In the genomic region with DNA sequence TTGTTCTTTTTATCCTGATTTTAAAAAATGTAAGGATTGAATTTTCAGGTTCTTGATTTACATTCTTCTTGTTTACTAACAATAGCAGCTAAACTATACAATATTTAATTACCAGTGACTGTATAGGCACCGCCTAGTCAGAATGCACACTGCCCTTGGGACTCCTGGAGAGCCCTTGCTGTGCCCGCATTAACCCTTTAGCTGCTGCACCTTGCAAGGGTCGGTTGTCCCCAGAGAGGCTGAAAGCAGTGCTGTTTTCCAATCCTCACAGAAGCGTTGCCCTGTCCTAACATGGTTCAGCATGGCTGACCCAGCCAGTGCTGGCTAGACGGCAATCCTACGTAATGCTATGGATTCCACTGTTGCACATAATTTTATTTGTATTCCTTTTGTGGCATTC, we compare ENCODE assay signal across 34 cellular contexts.
"Had no signal": no experiment of that assay in that cellular context is flagged by ENCODE, and none has a peak within 500 bp of the region (broad histone marks: within the 10 kb centered on the region; RNA-seq: fewer than 3 reads in every experiment).

No MANE protein-coding gene starts in this region.

- ATAC-seq: activated CD4-positive, alpha-beta T cell treated with anti-CD3 and anti-CD28 coated beads for 36 hours; activated CD8-positive, alpha-beta memory T cell treated with anti-CD3 and anti-CD28 coated beads, Interleukin-2, amount 10 ng/mL, durations not matched to agents 7 days and 5 days; activated CD8-positive, alpha-beta T cell treated with anti-CD3 and anti-CD28 coated beads, Interleukin-2, amount 10 ng/mL, durations not matched to agents 7 days and 5 days; activated naive CD8-positive, alpha-beta T cell treated with anti-CD3 and anti-CD28 coated beads, Interleukin-2, amount 50 U/mL, for 24 hours; body of pancreas; effector memory CD8-positive, alpha-beta T cell; heart left ventricle; T-helper 17 cell had no signal

- H3K4me3 Mint-ChIP-seq: activated CD4-positive, alpha-beta memory T cell treated with anti-CD3 and anti-CD28 coated beads for 36 hours; activated CD4-positive, alpha-beta T cell treated with anti-CD3 and anti-CD28 coated beads for 36 hours; activated CD4-positive, alpha-beta T cell treated with anti-CD3 and anti-CD28 coated beads, Interleukin-2, amount 10 ng/mL, durations not matched to agents 24 days and 14 days; activated CD8-positive, alpha-beta memory T cell treated with anti-CD3 and anti-CD28 coated beads, Interleukin-2, amount 10 ng/mL, durations not matched to agents 7 days and 5 days; activated CD8-positive, alpha-beta T cell treated with anti-CD3 and anti-CD28 coated beads, Interleukin-2, amount 10 ng/mL, durations not matched to agents 7 days and 5 days; activated naive CD4-positive, alpha-beta T cell treated with anti-CD3 and anti-CD28 coated beads for 36 hours; activated naive CD4-positive, alpha-beta T cell treated with anti-CD3 and anti-CD28 coated beads, Interleukin-2, amount 50 U/mL, for 24 hours; activated naive CD8-positive, alpha-beta T cell treated with anti-CD3 and anti-CD28 coated beads for 36 hours; activated naive CD8-positive, alpha-beta T cell treated with anti-CD3 and anti-CD28 coated beads, Interleukin-2, amount 50 U/mL, for 24 hours; activated T-helper 1 cell treated with anti-CD3 and anti-CD28 coated beads, Interleukin-12 subunit alpha, Interleukin-12 subunit beta, Interleukin-2, Interleukin-4 antibody, amounts not matched to agents 30 ng/mL and 10 ng/mL and 1 ng/mL, durations not matched to agents 14 hours and 24 hours and 36 hours; effector memory CD8-positive, alpha-beta T cell; T-helper 17 cell; T-helper 2 cell treated with Interferon-gamma antibody and Interleukin-4, amounts not matched to agents 5 μg/mL and 100 μg/mL, for 36 hours had no signal

- H3K27ac ChIP-seq: adrenal gland, body of pancreas, epithelial cell of prostate, heart left ventricle, WERI-Rb-1 had no signal

- H3K36me3 Mint-ChIP-seq: activated CD4-positive, alpha-beta memory T cell treated with anti-CD3 and anti-CD28 coated beads for 36 hours; activated CD8-positive, alpha-beta memory T cell treated with anti-CD3 and anti-CD28 coated beads, Interleukin-2, amount 10 ng/mL, durations not matched to agents 7 days and 5 days; activated naive CD4-positive, alpha-beta T cell treated with anti-CD3 and anti-CD28 coated beads, Interleukin-2, amount 50 U/mL, for 24 hours; activated naive CD8-positive, alpha-beta T cell treated with anti-CD3 and anti-CD28 coated beads for 36 hours had no signal

- H3K4me1 Mint-ChIP-seq: activated CD4-positive, alpha-beta T cell treated with anti-CD3 and anti-CD28 coated beads for 36 hours; activated CD4-positive, alpha-beta T cell treated with anti-CD3 and anti-CD28 coated beads, Interleukin-2, amount 10 ng/mL, durations not matched to agents 24 days and 14 days; activated CD8-positive, alpha-beta memory T cell treated with anti-CD3 and anti-CD28 coated beads, Interleukin-2, amount 10 ng/mL, durations not matched to agents 7 days and 5 days; activated naive CD4-positive, alpha-beta T cell treated with anti-CD3 and anti-CD28 coated beads, Interleukin-2, amount 50 U/mL, for 24 hours; activated naive CD8-positive, alpha-beta T cell treated with anti-CD3 and anti-CD28 coated beads for 36 hours; activated naive CD8-positive, alpha-beta T cell treated with anti-CD3 and anti-CD28 coated beads, Interleukin-2, amount 50 U/mL, for 24 hours; T-helper 17 cell had no signal

- H3K9me3 ChIP-seq: adrenal gland, body of pancreas, heart left ventricle had no signal

- H3K9me3 Mint-ChIP-seq: activated CD4-positive, alpha-beta memory T cell treated with anti-CD3 and anti-CD28 coated beads for 36 hours; activated CD4-positive, alpha-beta T cell treated with anti-CD3 and anti-CD28 coated beads, Interleukin-2, amount 10 ng/mL, durations not matched to agents 24 days and 14 days; activated naive CD4-positive, alpha-beta T cell treated with anti-CD3 and anti-CD28 coated beads for 36 hours; activated naive CD4-positive, alpha-beta T cell treated with anti-CD3 and anti-CD28 coated beads, Interleukin-2, amount 50 U/mL, for 24 hours; activated naive CD8-positive, alpha-beta T cell treated with anti-CD3 and anti-CD28 coated beads for 36 hours; activated naive CD8-positive, alpha-beta T cell treated with anti-CD3 and anti-CD28 coated beads, Interleukin-2, amount 50 U/mL, for 24 hours; activated T-helper 1 cell treated with anti-CD3 and anti-CD28 coated beads, Interleukin-12 subunit alpha, Interleukin-12 subunit beta, Interleukin-2, Interleukin-4 antibody, amounts not matched to agents 30 ng/mL and 10 ng/mL and 1 ng/mL, durations not matched to agents 14 hours and 24 hours and 36 hours; activated T-helper 2 cell treated with anti-CD3 and anti-CD28 coated beads, Interferon-gamma antibody, Interleukin-2, Interleukin-4, amounts not matched to agents 10 μg/mL and 5 μg/mL and 100 μg/mL, durations not matched to agents 14 hours and 24 hours and 36 hours; effector memory CD8-positive, alpha-beta T cell; T-helper 2 cell treated with Interferon-gamma antibody and Interleukin-4, amounts not matched to agents 5 μg/mL and 100 μg/mL, for 36 hours had no signal

- H3K27me3 ChIP-seq: body of pancreas had no signal

- H3K36me3 ChIP-seq: adrenal gland, heart left ventricle, WERI-Rb-1 had no signal

- H3K4me3 ChIP-seq: adrenal gland, body of pancreas, heart left ventricle had no signal

- H3K27ac Mint-ChIP-seq: activated CD4-positive, alpha-beta memory T cell treated with anti-CD3 and anti-CD28 coated beads for 36 hours; activated CD4-positive, alpha-beta T cell treated with anti-CD3 and anti-CD28 coated beads for 36 hours; activated CD4-positive, alpha-beta T cell treated with anti-CD3 and anti-CD28 coated beads, Interleukin-2, amount 10 ng/mL, durations not matched to agents 24 days and 14 days; activated CD8-positive, alpha-beta memory T cell treated with anti-CD3 and anti-CD28 coated beads, Interleukin-2, amount 10 ng/mL, durations not matched to agents 7 days and 5 days; activated CD8-positive, alpha-beta T cell treated with anti-CD3 and anti-CD28 coated beads, Interleukin-2, amount 10 ng/mL, durations not matched to agents 7 days and 5 days; activated naive CD4-positive, alpha-beta T cell treated with anti-CD3 and anti-CD28 coated beads for 36 hours; activated naive CD4-positive, alpha-beta T cell treated with anti-CD3 and anti-CD28 coated beads, Interleukin-2, amount 50 U/mL, for 24 hours; activated naive CD8-positive, alpha-beta T cell treated with anti-CD3 and anti-CD28 coated beads for 36 hours; activated naive CD8-positive, alpha-beta T cell treated with anti-CD3 and anti-CD28 coated beads, Interleukin-2, amount 50 U/mL, for 24 hours; activated T-helper 1 cell treated with anti-CD3 and anti-CD28 coated beads, Interleukin-12 subunit alpha, Interleukin-12 subunit beta, Interleukin-2, Interleukin-4 antibody, amounts not matched to agents 30 ng/mL and 10 ng/mL and 1 ng/mL, durations not matched to agents 14 hours and 24 hours and 36 hours; activated T-helper 2 cell treated with anti-CD3 and anti-CD28 coated beads, Interferon-gamma antibody, Interleukin-2, Interleukin-4, amounts not matched to agents 10 μg/mL and 5 μg/mL and 100 μg/mL, durations not matched to agents 14 hours and 24 hours and 36 hours; effector memory CD8-positive, alpha-beta T cell; T-helper 17 cell; T-helper 2 cell treated with Interferon-gamma antibody and Interleukin-4, amounts not matched to agents 5 μg/mL and 100 μg/mL, for 36 hours had no signal

- DNase-seq: activated CD4-positive, alpha-beta memory T cell treated with anti-CD3 and anti-CD28 coated beads for 36 hours; activated CD4-positive, alpha-beta T cell treated with anti-CD3 and anti-CD28 coated beads for 36 hours; activated CD4-positive, alpha-beta T cell treated with anti-CD3 and anti-CD28 coated beads, Interleukin-2, amount 10 ng/mL, durations not matched to agents 24 days and 14 days; activated CD4-positive, CD25-positive, alpha-beta regulatory T cell; activated CD4-positive, CD25-positive, alpha-beta regulatory T cell treated with anti-CD3 and anti-CD28 coated beads, Interleukin-2, amount 50 U/mL, for 72 hours; activated CD8-positive, alpha-beta memory T cell treated with anti-CD3 and anti-CD28 coated beads, Interleukin-2, amount 10 ng/mL, durations not matched to agents 7 days and 5 days; activated CD8-positive, alpha-beta memory T cell treated with anti-CD3 and anti-CD28 coated beads, Interleukin-2, amount 50 U/mL, for 4 hours; activated CD8-positive, alpha-beta T cell treated with anti-CD3 and anti-CD28 coated beads, Interleukin-2, amount 10 ng/mL, durations not matched to agents 7 days and 5 days; activated effector memory CD4-positive, alpha-beta T cell treated with anti-CD3 and anti-CD28 coated beads, Interleukin-2, amount 50 U/mL, for 16 hours; activated naive CD4-positive, alpha-beta T cell treated with anti-CD3 and anti-CD28 coated beads for 36 hours; activated naive CD8-positive, alpha-beta T cell treated with anti-CD3 and anti-CD28 coated beads for 36 hours; activated naive CD8-positive, alpha-beta T cell treated with anti-CD3 and anti-CD28 coated beads, Interleukin-2, amount 50 U/mL, for 24 hours; activated T-cell treated with anti-CD3 and anti-CD28 coated beads, Interleukin-2, amount 50 U/mL, for 1 hour; activated T-cell treated with anti-CD3 and anti-CD28 coated beads, Interleukin-2, amount 50 U/mL, for 48 hours; adrenal gland; amygdala; aorta; body of pancreas; caudate nucleus; cortex of kidney; dermis blood vessel endothelial cell; effector CD4-positive, alpha-beta T cell; effector memory CD8-positive, alpha-beta T cell; foreskin fibroblast; glutamatergic neuron; heart left ventricle; T-helper 17 cell; T1000; WERI-Rb-1 had no signal

- H3K4me1 ChIP-seq: adrenal gland, body of pancreas, heart left ventricle had no signal
